ENCODE assay signal across 14 cellular contexts in the genomic region with DNA sequence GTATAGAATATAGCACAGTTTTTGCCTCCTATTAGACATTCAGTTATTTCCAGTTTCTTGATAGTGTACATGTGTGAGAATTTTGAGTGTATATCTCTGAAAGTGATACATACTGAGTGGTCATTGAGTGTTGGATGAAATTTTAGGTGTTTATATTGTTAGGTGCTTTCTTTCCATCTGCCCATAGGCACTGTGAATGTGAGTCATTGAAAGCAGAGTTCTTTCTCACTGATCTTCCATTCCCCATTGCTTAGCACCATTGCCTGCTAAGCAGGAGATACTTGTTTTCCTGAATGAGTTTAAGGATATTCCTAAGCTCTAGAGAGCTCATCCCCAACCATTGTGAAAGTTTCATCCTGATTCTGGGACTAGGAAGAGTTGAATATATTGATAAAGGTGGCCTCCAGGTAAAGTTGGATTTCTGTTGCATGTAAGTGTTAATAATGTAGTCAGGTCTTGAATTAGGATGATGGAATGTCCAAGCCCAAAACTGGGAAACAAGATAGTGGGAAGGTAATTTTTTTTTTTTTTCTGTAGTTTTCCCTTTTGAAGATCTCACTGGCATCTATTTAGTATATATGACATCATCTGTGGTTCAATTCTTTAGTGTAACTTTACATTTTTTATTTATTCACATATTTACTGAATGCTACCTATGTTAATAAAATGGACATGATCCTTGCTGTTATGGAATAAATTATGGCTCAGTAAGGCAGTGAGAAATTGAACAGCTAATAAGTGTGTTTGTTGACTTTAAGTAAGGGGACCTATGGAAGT. TPM values are rescaled to one million over a fixed set of nuclear protein-coding genes. Genes with fewer than 3 reads are reported as not detected.
A peak's percentile ranks its signal among the peaks of the same experiment; 100 is the strongest.
DNase-seq lines count a peak whose midpoint lies in the region; ATAC-seq lines count a peak whose summit lies in the region.
"Had no signal": no experiment of that assay in that cellular context is flagged by ENCODE, and none has a peak within 500 bp of the region (broad histone marks: within the 10 kb centered on the region; RNA-seq: fewer than 3 reads in every experiment).

No MANE protein-coding gene starts in this region.

- H3K36me3 Mint-ChIP-seq in activated naive CD4-positive, alpha-beta T cell treated with anti-CD3 and anti-CD28 coated beads, Interleukin-2, amount 50 U/mL, for 24 hours: peaks cover 11% of the 10 kb centered on the region
- H3K36me3 Mint-ChIP-seq in activated T-helper 1 cell treated with anti-CD3 and anti-CD28 coated beads, Interleukin-12 subunit alpha, Interleukin-12 subunit beta, Interleukin-2, Interleukin-4 antibody, amounts not matched to agents 30 ng/mL and 10 ng/mL and 1 ng/mL, durations not matched to agents 14 hours and 24 hours and 36 hours (ENCODE audit: low read depth): peaks cover 16% of the 10 kb centered on the region
- peaks cover 4 to 6% (median 4%) of the 10 kb centered on the region in 3 donors for H3K36me3 Mint-ChIP-seq in immature natural killer cell

- H3K27me3 Mint-ChIP-seq in activated naive CD4-positive, alpha-beta T cell treated with anti-CD3 and anti-CD28 coated beads, Interleukin-2, amount 50 U/mL, for 24 hours: no peaks in the 10 kb centered on the region
- H3K27me3 Mint-ChIP-seq in activated T-helper 1 cell treated with anti-CD3 and anti-CD28 coated beads, Interleukin-12 subunit alpha, Interleukin-12 subunit beta, Interleukin-2, Interleukin-4 antibody, amounts not matched to agents 30 ng/mL and 10 ng/mL and 1 ng/mL, durations not matched to agents 14 hours and 24 hours and 36 hours (ENCODE audit: insufficient read depth): no peaks in the 10 kb centered on the region
- peaks cover 0 to 3% (median 0%) of the 10 kb centered on the region in 3 donors for H3K27me3 Mint-ChIP-seq in immature natural killer cell (ENCODE audit: low read depth in 3 of 3)
- no peaks in the 10 kb centered on the region for H3K27me3 Mint-ChIP-seq in stimulated activated naive CD8-positive, alpha-beta T cell treated with anti-CD3 and anti-CD28 coated beads, Interleukin-15, amount 100 ng/mL, for 72 hours

- peaks cover 50% of the 10 kb centered on the region for H3K4me1 Mint-ChIP-seq in activated naive CD4-positive, alpha-beta T cell treated with anti-CD3 and anti-CD28 coated beads, Interleukin-2, amount 50 U/mL, for 24 hours
- H3K4me1 Mint-ChIP-seq in activated T-helper 1 cell treated with anti-CD3 and anti-CD28 coated beads, Interleukin-12 subunit alpha, Interleukin-12 subunit beta, Interleukin-2, Interleukin-4 antibody, amounts not matched to agents 30 ng/mL and 10 ng/mL and 1 ng/mL, durations not matched to agents 14 hours and 24 hours and 36 hours (ENCODE audit: low read depth): peaks cover 43% of the 10 kb centered on the region
- peaks cover 60 to 72% of the 10 kb centered on the region in 2 donors for H3K4me1 Mint-ChIP-seq in immature natural killer cell
- peaks cover 49% of the 10 kb centered on the region for H3K4me1 Mint-ChIP-seq in stimulated activated naive CD8-positive, alpha-beta T cell treated with anti-CD3 and anti-CD28 coated beads, Interleukin-15, amount 100 ng/mL, for 72 hours

- ATAC-seq in stimulated activated naive CD8-positive, alpha-beta T cell treated with anti-CD3 and anti-CD28 coated beads, Interleukin-15, amount 100 ng/mL, for 72 hours: peak; percentile 63
- ATAC-seq in GM21717 (IDR thresholded peaks at IDR 0.05; ENCODE audit: unreplicated experiment) (no peak), GM21825 (IDR thresholded peaks at IDR 0.05; ENCODE audit: unreplicated experiment) (no peak)

- intact Hi-C loops in activated T-helper 1 cell treated with anti-CD3 and anti-CD28 coated beads, Interleukin-12 subunit alpha, Interleukin-12 subunit beta, Interleukin-2, Interleukin-4 antibody, amounts not matched to agents 30 ng/mL and 10 ng/mL and 1 ng/mL, durations not matched to agents 14 hours and 24 hours and 36 hours (cut with micrococcal nuclease): no loop called here

- H3K9me3 Mint-ChIP-seq in activated naive CD4-positive, alpha-beta T cell treated with anti-CD3 and anti-CD28 coated beads, Interleukin-2, amount 50 U/mL, for 24 hours: no peaks in the 10 kb centered on the region
- no peaks in the 10 kb centered on the region for H3K9me3 Mint-ChIP-seq in activated T-helper 1 cell treated with anti-CD3 and anti-CD28 coated beads, Interleukin-12 subunit alpha, Interleukin-12 subunit beta, Interleukin-2, Interleukin-4 antibody, amounts not matched to agents 30 ng/mL and 10 ng/mL and 1 ng/mL, durations not matched to agents 14 hours and 24 hours and 36 hours
- no peaks in the 10 kb centered on the region for H3K9me3 Mint-ChIP-seq in immature natural killer cell
- no peaks in the 10 kb centered on the region for H3K9me3 Mint-ChIP-seq in stimulated activated naive CD8-positive, alpha-beta T cell treated with anti-CD3 and anti-CD28 coated beads, Interleukin-15, amount 100 ng/mL, for 72 hours

- DNase-seq in activated naive CD4-positive, alpha-beta T cell (lab: John Stamatoyannopoulos, UW): no peak
- no peak for DNase-seq in activated T-helper 1 cell treated with anti-CD3 and anti-CD28 coated beads, Interleukin-12 subunit alpha, Interleukin-12 subunit beta, Interleukin-2, Interleukin-4 antibody, amounts not matched to agents 30 ng/mL and 10 ng/mL and 1 ng/mL, durations not matched to agents 14 hours and 24 hours and 36 hours (ENCODE audit: low spot score)
- DNase-seq in immature natural killer cell: no peak
- no peak for DNase-seq in stimulated activated naive CD8-positive, alpha-beta T cell treated with anti-CD3 and anti-CD28 coated beads, Interleukin-15, amount 100 ng/mL, for 72 hours
- DNase-seq in mesenteric fat pad (ENCODE audit: low spot score): no peak
- DNase-seq: amygdala; cortex of kidney; KG1; left ventricle myocardium inferior; NCI-H1417; stimulated activated CD4-positive, alpha-beta T cell treated with anti-CD3 and anti-CD28 coated beads, Interleukin-4, amount 100 ng/mL, for 4 hours had no signal

- H3K27ac Mint-ChIP-seq in activated naive CD4-positive, alpha-beta T cell treated with anti-CD3 and anti-CD28 coated beads, Interleukin-2, amount 50 U/mL, for 24 hours: peak overlapping the region; percentile 88
- peak overlapping the region; percentile 49 for H3K27ac Mint-ChIP-seq in activated T-helper 1 cell treated with anti-CD3 and anti-CD28 coated beads, Interleukin-12 subunit alpha, Interleukin-12 subunit beta, Interleukin-2, Interleukin-4 antibody, amounts not matched to agents 30 ng/mL and 10 ng/mL and 1 ng/mL, durations not matched to agents 14 hours and 24 hours and 36 hours
- peak overlapping the region; percentile 48 to 80 (median 76) for H3K27ac Mint-ChIP-seq in immature natural killer cell
- H3K27ac Mint-ChIP-seq in stimulated activated naive CD8-positive, alpha-beta T cell treated with anti-CD3 and anti-CD28 coated beads, Interleukin-15, amount 100 ng/mL, for 72 hours: no peak overlapping the region

- no peak overlapping the region for H3K4me3 Mint-ChIP-seq in activated naive CD4-positive, alpha-beta T cell treated with anti-CD3 and anti-CD28 coated beads, Interleukin-2, amount 50 U/mL, for 24 hours
- H3K4me3 Mint-ChIP-seq in activated T-helper 1 cell treated with anti-CD3 and anti-CD28 coated beads, Interleukin-12 subunit alpha, Interleukin-12 subunit beta, Interleukin-2, Interleukin-4 antibody, amounts not matched to agents 30 ng/mL and 10 ng/mL and 1 ng/mL, durations not matched to agents 14 hours and 24 hours and 36 hours: no peak overlapping the region
- peak overlapping the region in 2 of 5 donors; percentile 31 to 68 for H3K4me3 Mint-ChIP-seq in immature natural killer cell
- no peak overlapping the region for H3K4me3 Mint-ChIP-seq in stimulated activated naive CD8-positive, alpha-beta T cell treated with anti-CD3 and anti-CD28 coated beads, Interleukin-15, amount 100 ng/mL, for 72 hours

RNA-seq across cellular contexts. Expression of gene UBE2K, which starts 22.1 kb away (rescaled TPM):
- 92.2 and 96.4 TPM in 2 replicates for total RNA-seq in activated T-helper 1 cell treated with anti-CD3 and anti-CD28 coated beads, Interleukin-12 subunit alpha, Interleukin-12 subunit beta, Interleukin-2, Interleukin-4 antibody, amounts not matched to agents 30 ng/mL and 10 ng/mL and 1 ng/mL, durations not matched to agents 14 hours and 24 hours and 36 hours
- polyA plus RNA-seq in immature natural killer cell: 10 to 100 TPM; 47.9 to 82.4 (median 67.8) TPM
- total RNA-seq in mesenteric fat pad: 71.8 TPM

Comparison
In these comparisons a context has a peak if more than half of its experiments do, and no peak if none do; other contexts are left out.
1. H3K27ac Mint-ChIP-seq: peak in activated naive CD4-positive, alpha-beta T cell treated with anti-CD3 and anti-CD28 coated beads, Interleukin-2, amount 50 U/mL, for 24 hours (single experiment), activated T-helper 1 cell treated with anti-CD3 and anti-CD28 coated beads, Interleukin-12 subunit alpha, Interleukin-12 subunit beta, Interleukin-2, Interleukin-4 antibody, amounts not matched to agents 30 ng/mL and 10 ng/mL and 1 ng/mL, durations not matched to agents 14 hours and 24 hours and 36 hours (single experiment) and immature natural killer cell (6 of 6); none in stimulated activated naive CD8-positive, alpha-beta T cell treated with anti-CD3 and anti-CD28 coated beads, Interleukin-15, amount 100 ng/mL, for 72 hours (0 of 2).